15 cellular contexts compared by ENCODE assay signal in genomic region chr1:116766616-116767469, GRCh38. TPM values are rescaled to one million over a fixed set of nuclear protein-coding genes. Genes with fewer than 3 reads are reported as not detected.
DNase-seq lines count a peak whose midpoint lies in the region; ATAC-seq and TF ChIP-seq lines count a peak whose summit lies in the region.
"Had no signal": no experiment of that assay in that cellular context is flagged by ENCODE, and none has a peak within 500 bp of the region (broad histone marks: within the 10 kb centered on the region; RNA-seq: fewer than 3 reads in every experiment).

No MANE protein-coding gene starts in this region.

- intact Hi-C loops in mucosa of descending colon (cut with DNase I, micrococcal nuclease) = no loop called here
- intact Hi-C loops in left cardiac atrium (cut with DNase I) = no loop called here

- no peaks in the 10 kb centered on the region for H4K20me1 ChIP-seq in BLaER1 treated with 17β-estradiol and CSF1 and Interleukin-3, amounts not matched to agents 10 nM and 100 nM

- H3K4me1 ChIP-seq in BLaER1 treated with 17β-estradiol and CSF1 and Interleukin-3, amounts not matched to agents 10 nM and 100 nM = peaks cover 24 to 44% (median 36%) of the 10 kb centered on the region in 10 experiments
- no peaks in the 10 kb centered on the region for H3K4me1 ChIP-seq in mucosa of descending colon (ENCODE audit: low read depth)

- DNase-seq in HFF-Myc (ENCODE audit: extremely low read depth, low read depth) (peak; percentile 82), mucosa of descending colon (no peak), hippocampal formation (lab: John Stamatoyannopoulos, UW) (no peak), RPMI8226 (no peak), NCI-H2107 (lab: John Stamatoyannopoulos, UW) (no peak), left cardiac atrium (no peak)
- peak; percentile 66 for DNase-seq in activated CD8-positive, alpha-beta memory T cell treated with anti-CD3 and anti-CD28 coated beads, Interleukin-2, amount 50 U/mL, for 48 hours
- DNase-seq: activated CD4-positive, CD25-positive, alpha-beta regulatory T cell treated with anti-CD3 and anti-CD28 coated beads, Interleukin-2, amount 50 U/mL, for 72 hours; NCI-H1105; NCI-H526 treated with DMSO at 0.1 percent for 48 hours; SHP77 treated with DMSO at 0.1 percent for 48 hours had no signal

- H3K27me3 ChIP-seq in BLaER1 treated with 17β-estradiol and CSF1 and Interleukin-3, amounts not matched to agents 10 nM and 100 nM = peaks cover 0 to 25% (median 0%) of the 10 kb centered on the region in 11 experiments; a peak in 5 of 22 replicates

- peaks cover 0 to 7% (median 0%) of the 10 kb centered on the region in 11 experiments; a peak in 2 of 22 replicates for H3K36me3 ChIP-seq in BLaER1 treated with 17β-estradiol and CSF1 and Interleukin-3, amounts not matched to agents 10 nM and 100 nM
- H3K36me3 ChIP-seq in mucosa of descending colon (ENCODE audit: low read depth) = no peaks in the 10 kb centered on the region

- H3K9me3 ChIP-seq in BLaER1 treated with 17β-estradiol and CSF1 and Interleukin-3, amounts not matched to agents 10 nM and 100 nM (replicated peaks in 1 of 11) = peaks cover 8 to 24% (median 17%) of the 10 kb centered on the region in 11 experiments; a peak in 18 of 22 replicates
- no peaks in the 10 kb centered on the region for H3K9me3 ChIP-seq in mucosa of descending colon

- no peak for TF ChIP-seq CTCF in HFF-Myc (IDR thresholded peaks at IDR 0.05; ENCODE audit: low read depth, low read length, missing control alignments)
- no peak for TF ChIP-seq CTCF in mucosa of descending colon (IDR thresholded peaks at IDR 0.05)

- ATAC-seq in mucosa of descending colon (peak; percentile 34), left cardiac atrium (no peak)

- H3K27ac ChIP-seq in BLaER1 treated with 17β-estradiol and CSF1 and Interleukin-3, amounts not matched to agents 10 nM and 100 nM = no peak overlapping the region
- H3K27ac ChIP-seq: C4-2B had no signal

- H3K9ac ChIP-seq in BLaER1 treated with 17β-estradiol and CSF1 and Interleukin-3, amounts not matched to agents 10 nM and 100 nM = no peak overlapping the region

- H3K4me3 ChIP-seq in BLaER1 treated with 17β-estradiol and CSF1 and Interleukin-3, amounts not matched to agents 10 nM and 100 nM = no peak overlapping the region
- no peak overlapping the region for H3K4me3 ChIP-seq in HFF-Myc (replicated peaks; ENCODE audit: low read depth, low read length)
- no peak overlapping the region for H3K4me3 ChIP-seq in mucosa of descending colon

- H3K4me2 ChIP-seq in BLaER1 treated with 17β-estradiol and CSF1 and Interleukin-3, amounts not matched to agents 10 nM and 100 nM = peak overlapping the region in 6 of 11 experiments; percentile 67 to 91 (median 82); a peak in 7 of 22 replicates

RNA-seq across cellular contexts. Expression of gene CD2, which starts 12.6 kb away (rescaled TPM):
- 1 to 10 TPM; 4.1 to 7.7 (median 5.4) TPM for total RNA-seq in mucosa of descending colon
- total RNA-seq in left cardiac atrium = 1 to 10 TPM; 1.4 to 3.5 TPM
- total RNA-seq: frontal cortex, progenitor cell of endocrine pancreas had no signal

Comparison
In these comparisons a context has a peak if more than half of its experiments do, and no peak if none do; other contexts are left out.
1. DNase-seq: peak in HFF-Myc (single experiment) and activated CD8-positive, alpha-beta memory T cell treated with anti-CD3 and anti-CD28 coated beads, Interleukin-2, amount 50 U/mL, for 48 hours (single experiment); none in mucosa of descending colon (0 of 3), hippocampal formation (0 of 2), RPMI8226 (single experiment), NCI-H2107 (single experiment) and left cardiac atrium (single experiment).